Comparison of ENCODE assay signal across 8 cellular contexts in the genomic region with DNA sequence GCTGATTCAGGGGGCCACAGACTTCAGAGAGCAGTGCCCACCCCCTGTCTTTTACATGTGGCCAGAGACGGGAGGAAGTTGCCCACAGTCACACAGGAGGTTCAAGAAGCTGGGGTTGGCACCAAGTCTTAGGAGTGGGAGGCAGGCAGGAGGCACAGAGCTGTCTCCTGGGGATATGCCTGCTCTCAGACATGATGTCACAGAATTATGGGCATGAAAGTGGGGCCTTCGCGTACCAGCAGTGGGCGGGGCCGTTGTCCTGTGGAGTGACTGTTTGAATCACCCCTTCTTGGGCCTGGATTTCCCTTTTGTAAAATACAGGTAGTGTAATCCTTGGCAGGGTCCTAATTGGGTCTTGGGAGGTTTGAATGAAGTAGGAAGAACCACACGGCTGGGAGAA.
DNase-seq lines count a peak whose midpoint lies in the region; ATAC-seq and TF ChIP-seq lines count a peak whose summit lies in the region.

No MANE protein-coding gene starts in this region.

- no peak for TF ChIP-seq POLR2A in gastrocnemius medialis (IDR thresholded peaks at IDR 0.05)

- ATAC-seq in GM19397 (IDR thresholded peaks at IDR 0.05; ENCODE audit: unreplicated experiment), result peak; percentile 18
- ATAC-seq in HG03457 (IDR thresholded peaks at IDR 0.05; ENCODE audit: unreplicated experiment), result peak; percentile 31
- ATAC-seq in gastrocnemius medialis, result no peak

- DNase-seq in AG10803 (ENCODE audit: low read depth) (peak; percentile 42), gastrocnemius medialis (no peak), SIG-M5 treated with dmso at 0.1 percent for 504 hours (lab: John Stamatoyannopoulos, UW; ENCODE audit: unreplicated experiment) (no peak), H7 (no peak), 8988T (no peak)

- H3K4me1 ChIP-seq in gastrocnemius medialis, result peaks cover 37 to 45% of the 10 kb centered on the region in 2 donors

- no peaks in the 10 kb centered on the region for H3K27me3 ChIP-seq in gastrocnemius medialis
- no peaks in the 10 kb centered on the region for H3K27me3 ChIP-seq in H7 (ENCODE audit: control insufficient read depth, insufficient read depth, low read length)

- in situ Hi-C loops in gastrocnemius medialis (cut with MboI; ENCODE audit: low sequenced_read_pairs in 4 of 4), result no loop called here

- no peaks in the 10 kb centered on the region for H3K9me3 ChIP-seq in gastrocnemius medialis

- H3K27ac ChIP-seq in cingulate gyrus (ENCODE audit: low read depth, low read length) (peak overlapping the region; percentile 92), gastrocnemius medialis (peak overlapping the region; percentile 41 to 73 (median 62))

- TF ChIP-seq CTCF in AG10803 (conservative IDR thresholded peaks at IDR 0.05; ENCODE audit: low read length), result no peak
- TF ChIP-seq CTCF in gastrocnemius medialis (IDR thresholded peaks at IDR 0.05 in 4 of 5, conservative IDR thresholded peaks at IDR 0.05 in 1 of 5), result no peak

- intact Hi-C loops in gastrocnemius medialis (cut with DNase I; ENCODE audit: low total_unique reads), result loop anchor here (5.0 kb wide), 1 partner anchor 131 kb away; no protein-coding TSS in a partner anchor

- H3K36me3 ChIP-seq in gastrocnemius medialis (no peaks in the 10 kb centered on the region), H7 (replicated peaks; ENCODE audit: control insufficient read depth, insufficient read depth, low read length) (no peaks in the 10 kb centered on the region)

- H3K4me3 ChIP-seq in AG10803 (ENCODE audit: low read length) (no peak overlapping the region), gastrocnemius medialis (no peak overlapping the region), H7 (ENCODE audit: insufficient read depth, low read depth, low read length) (no peak overlapping the region)

Comparison
In these comparisons a context has a peak if more than half of its experiments do, and no peak if none do; other contexts are left out.
1. ATAC-seq: peak in GM19397 (single experiment) and HG03457 (single experiment); none in gastrocnemius medialis (0 of 2).